Comparison of ENCODE assay signal across 1 cellular context in the genomic region with DNA sequence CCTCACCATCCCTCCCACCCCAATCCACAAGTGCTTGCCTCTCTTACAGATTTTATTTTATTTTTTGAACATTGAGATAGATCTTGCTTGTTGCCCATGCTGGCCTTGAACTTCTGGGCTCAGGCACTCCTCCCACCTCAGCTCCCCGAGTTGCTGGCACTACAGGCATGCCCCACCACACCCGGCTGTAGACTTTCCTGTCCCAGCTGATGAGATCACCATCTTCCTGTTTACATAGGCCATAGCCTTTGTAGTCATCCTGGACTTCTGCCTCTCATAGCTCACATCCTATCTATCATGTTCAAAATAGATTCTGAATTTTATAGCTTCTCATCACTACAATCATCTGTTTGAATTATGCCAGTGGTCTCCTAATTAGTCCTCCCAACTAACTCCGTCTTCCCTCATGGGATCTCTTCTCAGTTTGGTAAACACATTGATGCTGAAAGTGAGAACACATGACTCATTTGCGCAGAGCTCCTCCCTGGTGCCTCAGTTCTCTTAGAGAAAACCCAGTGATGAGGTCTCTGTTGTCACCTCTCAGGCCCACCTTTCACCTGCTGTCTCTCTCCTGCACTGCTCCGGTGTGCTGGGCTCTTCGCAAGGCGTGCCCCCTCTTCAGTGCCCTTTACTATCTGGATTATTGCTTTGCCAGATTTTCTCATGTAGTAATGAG.
A peak's percentile ranks its signal among the peaks of the same experiment; 100 is the strongest.
TF ChIP-seq lines count a peak whose summit lies in the region.

No MANE protein-coding gene starts in this region.

TF ChIP-seq in HepG2, 621 proteins besides CTCF, POLR2A, EP300 and RAD21 (continued from another document and continues in another):
- no peak for TF ChIP-seq ZSCAN12 (CRISPR knock-in tag; IDR thresholded peaks at IDR 0.05)
- TF ChIP-seq SP140L (CRISPR knock-in tag; IDR thresholded peaks at IDR 0.05; ENCODE audit: borderline replicate concordance): no peak
- no peak for TF ChIP-seq EEA1 (CRISPR knock-in tag; IDR thresholded peaks at IDR 0.05; ENCODE audit: borderline replicate concordance)
- no peak for TF ChIP-seq FOXP1 (IDR thresholded peaks at IDR 0.05)
- peak; percentile 45; the same call in 1 of the 2 replicates for TF ChIP-seq FOXP1 (CRISPR knock-in tag; IDR thresholded peaks at IDR 0.05)
- no peak for TF ChIP-seq ZNF780A (CRISPR knock-in tag; IDR thresholded peaks at IDR 0.05)
- no peak for TF ChIP-seq NFIB (CRISPR knock-in tag; IDR thresholded peaks at IDR 0.05; ENCODE audit: borderline replicate concordance)
- TF ChIP-seq TEAD3 (CRISPR knock-in tag; optimal IDR thresholded peaks at IDR 0.05; ENCODE audit: borderline replicate concordance): peak; percentile 58
- TF ChIP-seq KDM2A (CRISPR knock-in tag; IDR thresholded peaks at IDR 0.05; ENCODE audit: borderline replicate concordance, low read depth): no peak
- TF ChIP-seq, protein P1, sequence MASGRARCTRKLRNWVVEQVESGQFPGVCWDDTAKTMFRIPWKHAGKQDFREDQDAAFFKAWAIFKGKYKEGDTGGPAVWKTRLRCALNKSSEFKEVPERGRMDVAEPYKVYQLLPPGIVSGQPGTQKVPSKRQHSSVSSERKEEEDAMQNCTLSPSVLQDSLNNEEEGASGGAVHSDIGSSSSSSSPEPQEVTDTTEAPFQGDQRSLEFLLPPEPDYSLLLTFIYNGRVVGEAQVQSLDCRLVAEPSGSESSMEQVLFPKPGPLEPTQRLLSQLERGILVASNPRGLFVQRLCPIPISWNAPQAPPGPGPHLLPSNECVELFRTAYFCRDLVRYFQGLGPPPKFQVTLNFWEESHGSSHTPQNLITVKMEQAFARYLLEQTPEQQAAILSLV (CRISPR knock-in tag; IDR thresholded peaks at IDR 0.05; ENCODE audit: borderline replicate concordance): no peak
- peak; percentile 58; the same call in 1 of the 2 replicates for TF ChIP-seq FOXK1 (CRISPR knock-in tag; IDR thresholded peaks at IDR 0.05; ENCODE audit: borderline replicate concordance, low read depth)
- no peak for TF ChIP-seq ZNF264 (CRISPR knock-in tag; IDR thresholded peaks at IDR 0.05)
- no peak for TF ChIP-seq HMG20A (CRISPR knock-in tag; IDR thresholded peaks at IDR 0.05; ENCODE audit: borderline replicate concordance)
- 0 out of 2 replicates have a peak, but pooled peaks have one; percentile 11 for TF ChIP-seq GATAD1 (CRISPR knock-in tag; IDR thresholded peaks at IDR 0.05)
- TF ChIP-seq, protein P2, sequence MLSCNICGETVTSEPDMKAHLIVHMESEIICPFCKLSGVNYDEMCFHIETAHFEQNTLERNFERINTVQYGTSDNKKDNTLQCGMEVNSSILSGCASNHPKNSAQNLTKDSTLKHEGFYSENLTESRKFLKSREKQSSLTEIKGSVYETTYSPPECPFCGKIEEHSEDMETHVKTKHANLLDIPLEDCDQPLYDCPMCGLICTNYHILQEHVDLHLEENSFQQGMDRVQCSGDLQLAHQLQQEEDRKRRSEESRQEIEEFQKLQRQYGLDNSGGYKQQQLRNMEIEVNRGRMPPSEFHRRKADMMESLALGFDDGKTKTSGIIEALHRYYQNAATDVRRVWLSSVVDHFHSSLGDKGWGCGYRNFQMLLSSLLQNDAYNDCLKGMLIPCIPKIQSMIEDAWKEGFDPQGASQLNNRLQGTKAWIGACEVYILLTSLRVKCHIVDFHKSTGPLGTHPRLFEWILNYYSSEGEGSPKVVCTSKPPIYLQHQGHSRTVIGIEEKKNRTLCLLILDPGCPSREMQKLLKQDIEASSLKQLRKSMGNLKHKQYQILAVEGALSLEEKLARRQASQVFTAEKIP (CRISPR knock-in tag; IDR thresholded peaks at IDR 0.05; ENCODE audit: borderline replicate concordance): no peak
- TF ChIP-seq BORCS8-MEF2B (CRISPR knock-in tag; IDR thresholded peaks at IDR 0.05): no peak
- no peak for TF ChIP-seq ZNF225 (CRISPR knock-in tag; IDR thresholded peaks at IDR 0.05)
- TF ChIP-seq PRDM15 (CRISPR knock-in tag; IDR thresholded peaks at IDR 0.05): no peak
- no peak for TF ChIP-seq CBFB (CRISPR knock-in tag; IDR thresholded peaks at IDR 0.05)
- TF ChIP-seq NCOA5 (CRISPR knock-in tag; IDR thresholded peaks at IDR 0.05): no peak
- no peak for TF ChIP-seq ISL2 (CRISPR knock-in tag; IDR thresholded peaks at IDR 0.05)
- no peak for TF ChIP-seq ZNF556 (CRISPR knock-in tag; IDR thresholded peaks at IDR 0.05; ENCODE audit: borderline replicate concordance)
- peak; percentile 79; the same call in 1 of the 2 replicates for TF ChIP-seq ZNF644 (CRISPR knock-in tag; IDR thresholded peaks at IDR 0.05; ENCODE audit: low read depth)
- no peak for TF ChIP-seq ASH2L (IDR thresholded peaks at IDR 0.05; ENCODE audit: insufficient read length, low read depth, low read length)
- no peak for TF ChIP-seq REXO4 (CRISPR knock-in tag; IDR thresholded peaks at IDR 0.05; ENCODE audit: borderline replicate concordance)
- TF ChIP-seq ZNF607 (CRISPR knock-in tag; IDR thresholded peaks at IDR 0.05; ENCODE audit: borderline replicate concordance): no peak
- no peak for TF ChIP-seq MTERF4 (CRISPR knock-in tag; IDR thresholded peaks at IDR 0.05)
- 0 out of 2 replicates have a peak, but pooled peaks have one; percentile 22 for TF ChIP-seq TBX2 (CRISPR knock-in tag; IDR thresholded peaks at IDR 0.05; ENCODE audit: borderline replicate concordance)
- TF ChIP-seq ZNF781 (CRISPR knock-in tag; IDR thresholded peaks at IDR 0.05; ENCODE audit: borderline replicate concordance, not compliant biosample characterization): no peak
- TF ChIP-seq HOXD1 (CRISPR knock-in tag; IDR thresholded peaks at IDR 0.05): no peak
- TF ChIP-seq E2F2 (CRISPR knock-in tag; IDR thresholded peaks at IDR 0.05; ENCODE audit: borderline replicate concordance): no peak
- no peak for TF ChIP-seq CHD4 (IDR thresholded peaks at IDR 0.05; ENCODE audit: borderline replicate concordance, low read length)
- TF ChIP-seq MED1 (CRISPR knock-in tag; IDR thresholded peaks at IDR 0.05): peak; percentile 83
- TF ChIP-seq ZNF280B (CRISPR knock-in tag; IDR thresholded peaks at IDR 0.05; ENCODE audit: borderline replicate concordance): no peak
- peak; percentile 50 for TF ChIP-seq ELF1 (CRISPR knock-in tag; IDR thresholded peaks at IDR 0.05)
- no peak for TF ChIP-seq RNF2 (conservative IDR thresholded peaks at IDR 0.05; ENCODE audit: low read depth)
- TF ChIP-seq RXRB (CRISPR knock-in tag; IDR thresholded peaks at IDR 0.05; ENCODE audit: borderline replicate concordance): peak; percentile 38; the same call in 1 of the 2 replicates
- no peak for TF ChIP-seq HES4 (CRISPR knock-in tag; IDR thresholded peaks at IDR 0.05; ENCODE audit: borderline replicate concordance)
- no peak for TF ChIP-seq RBFOX2 (IDR thresholded peaks at IDR 0.05; ENCODE audit: low read depth, low read length)
- TF ChIP-seq TFDP2 (CRISPR knock-in tag; IDR thresholded peaks at IDR 0.05): no peak
- no peak for TF ChIP-seq ATAD3A (CRISPR knock-in tag; IDR thresholded peaks at IDR 0.05)
- TF ChIP-seq ZNF460 (CRISPR knock-in tag; IDR thresholded peaks at IDR 0.05; ENCODE audit: borderline replicate concordance): 0 out of 2 replicates have a peak, but pooled peaks have one; percentile 16
- no peak for TF ChIP-seq SMAD1 (CRISPR knock-in tag; IDR thresholded peaks at IDR 0.05; ENCODE audit: borderline replicate concordance, low read depth)
- no peak for TF ChIP-seq ZNF101 (CRISPR knock-in tag; IDR thresholded peaks at IDR 0.05; ENCODE audit: borderline replicate concordance, low read depth)
- TF ChIP-seq CC2D1A (CRISPR knock-in tag; IDR thresholded peaks at IDR 0.05): no peak
- peak; percentile 64; the same call in 1 of the 2 replicates for TF ChIP-seq HIC2 (CRISPR knock-in tag; IDR thresholded peaks at IDR 0.05; ENCODE audit: low read depth)
- TF ChIP-seq MYC (CRISPR knock-in tag; IDR thresholded peaks at IDR 0.05; ENCODE audit: borderline replicate concordance): peak; percentile 24; the same call in 1 of the 2 replicates
- TF ChIP-seq FOXO1 (CRISPR knock-in tag; IDR thresholded peaks at IDR 0.05): peak; percentile 70; the same call in 1 of the 2 replicates
- no peak for TF ChIP-seq NFYB (CRISPR knock-in tag; IDR thresholded peaks at IDR 0.05)
- TF ChIP-seq SAP130 (CRISPR knock-in tag; IDR thresholded peaks at IDR 0.05; ENCODE audit: low read depth): peak; percentile 65
- TF ChIP-seq ZNF891 (CRISPR knock-in tag; IDR thresholded peaks at IDR 0.05): no peak
- no peak for TF ChIP-seq ZSCAN31 (CRISPR knock-in tag; IDR thresholded peaks at IDR 0.05; ENCODE audit: low read depth)
- TF ChIP-seq NRL (CRISPR knock-in tag; IDR thresholded peaks at IDR 0.05; ENCODE audit: borderline replicate concordance): no peak
- TF ChIP-seq PHB2 (IDR thresholded peaks at IDR 0.05; ENCODE audit: partially characterized antibody): no peak
- TF ChIP-seq LCORL (IDR thresholded peaks at IDR 0.05): no peak
- no peak for TF ChIP-seq LCORL (CRISPR knock-in tag; IDR thresholded peaks at IDR 0.05)
